9 cellular contexts compared by ENCODE assay signal in the genomic region with DNA sequence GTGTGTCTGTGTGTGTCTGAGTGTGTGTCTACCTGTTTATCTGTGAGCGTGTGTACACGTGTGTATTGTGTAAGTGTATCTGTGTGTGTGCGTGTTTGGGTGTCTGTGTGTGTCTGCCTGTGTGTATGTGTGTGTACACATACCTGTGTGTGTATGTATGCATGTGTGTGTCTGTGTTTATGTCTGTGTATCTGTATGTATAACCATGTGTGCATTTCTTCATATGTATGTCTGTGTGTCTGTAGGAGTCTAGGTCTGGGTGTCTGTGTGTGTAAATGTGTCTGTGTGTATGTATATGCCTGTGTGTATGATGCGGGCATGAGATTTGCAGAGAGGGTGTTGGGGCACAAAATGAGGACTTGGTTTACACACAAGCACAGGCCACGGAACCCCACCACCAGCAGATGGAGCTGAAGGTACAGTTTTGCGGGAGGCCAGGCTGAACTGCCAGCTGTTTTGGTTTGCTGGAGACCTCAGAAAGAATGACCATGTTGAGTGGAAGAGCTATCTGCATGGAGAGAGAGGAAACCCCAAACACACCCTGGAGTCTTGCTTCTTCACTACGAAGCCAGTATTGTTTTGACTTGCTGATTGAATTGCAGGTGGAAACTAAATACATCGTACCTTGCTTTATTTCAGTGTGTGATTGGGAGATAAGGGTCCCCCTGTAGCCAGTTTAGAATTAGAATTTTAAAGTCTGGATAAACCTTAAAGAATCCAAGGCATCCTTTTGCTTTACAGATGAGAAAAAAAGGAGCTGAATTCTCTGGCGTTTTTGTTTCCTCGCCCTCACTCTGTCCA.
DNase-seq lines count a peak whose midpoint lies in the region; ATAC-seq and TF ChIP-seq lines count a peak whose summit lies in the region.
"Had no signal": no experiment of that assay in that cellular context is flagged by ENCODE, and none has a peak within 500 bp of the region (broad histone marks: within the 10 kb centered on the region; RNA-seq: fewer than 3 reads in every experiment).

No MANE protein-coding gene starts in this region.

- H3K9me3 ChIP-seq in PC-9 (ENCODE audit: insufficient read depth, low read depth) = no peaks in the 10 kb centered on the region

- no peaks in the 10 kb centered on the region for H3K36me3 ChIP-seq in PC-9 (ENCODE audit: low read depth)

- TF ChIP-seq CTCF in PC-9 (conservative IDR thresholded peaks at IDR 0.05) = peak; percentile 51

- no peaks in the 10 kb centered on the region for H3F3A ChIP-seq in PC-9 (ENCODE audit: insufficient read depth, low read depth)

- no peak overlapping the region for H3K27ac ChIP-seq in PC-9
- H3K27ac ChIP-seq: skin epidermis had no signal

- ATAC-seq in GM18909 (IDR thresholded peaks at IDR 0.05; ENCODE audit: poor library complexity, unreplicated experiment) (peak; percentile 91), GM19324 (IDR thresholded peaks at IDR 0.05; ENCODE audit: low FRiP score, unreplicated experiment) (no peak)

- H3K4me3 ChIP-seq in PC-9 = no peak overlapping the region
- H3K4me3 ChIP-seq: skin epidermis had no signal

- CTCF ChIA-PET in PC-9 (lab: Charles Lee) = no interaction called here

- no peak overlapping the region for H3K4me2 ChIP-seq in PC-9

- no peaks in the 10 kb centered on the region for H4K20me1 ChIP-seq in PC-9 (ENCODE audit: insufficient read depth)

- H3K4me1 ChIP-seq in PC-9 (replicated peaks; ENCODE audit: insufficient read depth) = no peaks in the 10 kb centered on the region

- H3K79me2 ChIP-seq in PC-9 (ENCODE audit: low read depth) = no peaks in the 10 kb centered on the region

- H2AFZ ChIP-seq in PC-9 = no peak overlapping the region

- no peaks in the 10 kb centered on the region for H3K9me2 ChIP-seq in PC-9 (ENCODE audit: insufficient read depth)

- BruUV-seq in PC-9 (replicated peaks; lab: Mats Ljungman, UMichigan) = no TSS peak

- DNase-seq in COLO668 (lab: John Stamatoyannopoulos, UW; ENCODE audit: unreplicated experiment) (peak; percentile 75), HPDE6-E6E7 (ENCODE audit: extremely low spot score) (peak; percentile 72), PC-9 (peak in 1 of 2 experiments; percentile 11), ecto neural progenitor cell (ENCODE audit: low spot score) (peak; percentile 79), medulla oblongata (ENCODE audit: extremely low spot score) (peak; percentile 87)
- DNase-seq in activated CD4-positive, CD25-positive, alpha-beta regulatory T cell treated with anti-CD3 and anti-CD28 coated beads, Interleukin-2, amount 50 U/mL, for 72 hours = no peak

- H3K27me3 ChIP-seq in PC-9 (ENCODE audit: insufficient read depth, low read depth) = 0 out of 2 replicates have a peak, but pooled peaks cover 5% of the 10 kb centered on the region

- POLR2A ChIA-PET in PC-9 (lab: Charles Lee; ENCODE audit: unreplicated experiment) = no interaction called here

- intact Hi-C loops in PC-9 (cut with micrococcal nuclease; ENCODE audit: unreplicated experiment) = no loop called here
